30 cellular contexts compared by ENCODE assay signal in the genomic region with DNA sequence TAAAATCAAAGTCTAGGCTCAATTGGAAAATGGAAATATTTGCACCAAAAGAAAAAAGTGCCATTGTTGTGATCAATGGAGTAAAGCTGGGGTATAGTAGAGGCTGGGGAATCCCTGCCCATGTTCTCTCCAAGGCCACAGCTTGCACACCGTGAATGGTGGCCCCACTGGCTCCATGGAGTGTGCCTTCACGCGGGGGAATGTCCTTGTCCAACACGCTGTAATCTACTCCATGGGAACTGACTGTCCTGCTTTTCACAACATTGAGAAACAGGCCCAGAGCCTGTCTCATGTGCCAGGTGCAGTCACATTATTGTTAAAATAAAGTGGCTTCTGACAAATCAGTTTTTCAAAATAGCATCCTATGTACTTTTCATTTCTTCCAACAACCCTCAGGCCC. TPM values are rescaled to one million over a fixed set of nuclear protein-coding genes. Genes with fewer than 3 reads are reported as not detected.
"Had no signal": no experiment of that assay in that cellular context is flagged by ENCODE, and none has a peak within 500 bp of the region (broad histone marks: within the 10 kb centered on the region; RNA-seq: fewer than 3 reads in every experiment).

No MANE protein-coding gene starts in this region.

- ATAC-seq: activated T-cell treated with anti-CD3 and anti-CD28 coated beads, Interleukin-2, amount 50 U/mL, for 72 hours; K562; Panc1; Right ventricle myocardium inferior; T-cell had no signal

- H3K36me3 ChIP-seq: cardiac muscle cell had no signal

- H3K4me1 Mint-ChIP-seq: activated CD4-positive, alpha-beta T cell treated with anti-CD3 and anti-CD28 coated beads, Interleukin-2, amount 10 ng/mL, durations not matched to agents 7 days and 5 days; activated naive CD4-positive, alpha-beta T cell treated with anti-CD3 and anti-CD28 coated beads, Interleukin-2, amount 10 ng/mL, durations not matched to agents 7 days and 5 days; activated naive CD8-positive, alpha-beta T cell treated with anti-CD3 and anti-CD28 coated beads for 36 hours; T-cell had no signal

- H3K4me3 Mint-ChIP-seq: activated CD4-positive, alpha-beta memory T cell treated with anti-CD3 and anti-CD28 coated beads for 36 hours; activated CD4-positive, alpha-beta T cell treated with anti-CD3 and anti-CD28 coated beads, Interleukin-2, amount 10 ng/mL, durations not matched to agents 7 days and 5 days; activated naive CD4-positive, alpha-beta T cell treated with anti-CD3 and anti-CD28 coated beads, Interleukin-2, amount 10 ng/mL, durations not matched to agents 7 days and 5 days; activated naive CD8-positive, alpha-beta T cell treated with anti-CD3 and anti-CD28 coated beads for 36 hours; activated T-cell treated with anti-CD3 and anti-CD28 coated beads, Interleukin-2, amount 50 U/mL, for 72 hours; T-cell had no signal

- FAIRE-seq: K562 had no signal

- H3K9me3 Mint-ChIP-seq: activated CD4-positive, alpha-beta memory T cell treated with anti-CD3 and anti-CD28 coated beads for 36 hours; activated CD4-positive, alpha-beta T cell treated with anti-CD3 and anti-CD28 coated beads, Interleukin-2, amount 10 ng/mL, durations not matched to agents 7 days and 5 days; activated naive CD4-positive, alpha-beta T cell treated with anti-CD3 and anti-CD28 coated beads, Interleukin-2, amount 10 ng/mL, durations not matched to agents 7 days and 5 days; activated T-cell treated with anti-CD3 and anti-CD28 coated beads, Interleukin-2, amount 50 U/mL, for 72 hours; activated T-helper 2 cell treated with anti-CD3 and anti-CD28 coated beads, Interferon-gamma antibody, Interleukin-2, Interleukin-4, amounts not matched to agents 10 μg/mL and 5 μg/mL and 100 μg/mL, durations not matched to agents 14 hours and 24 hours and 36 hours had no signal

- H3K36me3 Mint-ChIP-seq: activated CD4-positive, alpha-beta memory T cell treated with anti-CD3 and anti-CD28 coated beads for 36 hours; activated naive CD4-positive, alpha-beta T cell treated with anti-CD3 and anti-CD28 coated beads, Interleukin-2, amount 10 ng/mL, durations not matched to agents 7 days and 5 days; activated naive CD8-positive, alpha-beta T cell treated with anti-CD3 and anti-CD28 coated beads for 36 hours; T-cell had no signal

- H3K4me3 ChIP-seq: cardiac muscle cell, K562, SK-N-MC had no signal

- H3K27ac ChIP-seq: brain microvascular endothelial cell, cardiac muscle cell, SK-N-MC, VCaP had no signal

- H3K27me3 Mint-ChIP-seq: activated naive CD8-positive, alpha-beta T cell treated with anti-CD3 and anti-CD28 coated beads for 36 hours; T-cell had no signal

- DNase-seq: activated CD4-positive, alpha-beta memory T cell treated with anti-CD3 and anti-CD28 coated beads for 36 hours; activated CD4-positive, alpha-beta T cell treated with anti-CD3 and anti-CD28 coated beads, Interleukin-2, amount 10 ng/mL, durations not matched to agents 7 days and 5 days; activated CD4-positive, CD25-positive, alpha-beta regulatory T cell; activated CD8-positive, alpha-beta memory T cell treated with anti-CD3 and anti-CD28 coated beads, Interleukin-2, amount 50 U/mL, for 4 hours; activated gamma-delta T cell treated with Interleukin-2 at 50 U/mL for 16 hours; activated naive CD4-positive, alpha-beta T cell treated with anti-CD3 and anti-CD28 coated beads, Interleukin-2, amount 10 ng/mL, durations not matched to agents 7 days and 5 days; activated naive CD8-positive, alpha-beta T cell treated with anti-CD3 and anti-CD28 coated beads for 36 hours; activated T-cell treated with anti-CD3 and anti-CD28 coated beads, Interleukin-2, amount 50 U/mL, for 72 hours; brain microvascular endothelial cell; Karpas-422; MM.1S; NCI-H1105 treated with DMSO at 0.1 percent for 48 hours; NCI-H146; NCI-H1930; NCI-H2107; NCI-H2171 treated with DMSO at 0.1 percent for 48 hours; NCI-H345; NCI-H510A; NCI-H526 treated with DMSO at 0.1 percent for 48 hours; NCI-H82; RPMI8226; T-cell had no signal

- H3K27ac Mint-ChIP-seq: activated CD4-positive, alpha-beta memory T cell treated with anti-CD3 and anti-CD28 coated beads for 36 hours; activated CD4-positive, alpha-beta T cell treated with anti-CD3 and anti-CD28 coated beads, Interleukin-2, amount 10 ng/mL, durations not matched to agents 7 days and 5 days; activated naive CD4-positive, alpha-beta T cell treated with anti-CD3 and anti-CD28 coated beads, Interleukin-2, amount 10 ng/mL, durations not matched to agents 7 days and 5 days; activated naive CD8-positive, alpha-beta T cell treated with anti-CD3 and anti-CD28 coated beads for 36 hours; activated T-cell treated with anti-CD3 and anti-CD28 coated beads, Interleukin-2, amount 50 U/mL, for 72 hours; activated T-helper 2 cell treated with anti-CD3 and anti-CD28 coated beads, Interferon-gamma antibody, Interleukin-2, Interleukin-4, amounts not matched to agents 10 μg/mL and 5 μg/mL and 100 μg/mL, durations not matched to agents 14 hours and 24 hours and 36 hours; T-cell had no signal

- H3K27me3 ChIP-seq: brain microvascular endothelial cell, cardiac muscle cell had no signal

RNA-seq across cellular contexts. Expression of a gene that starts 33.1 kb away (rescaled TPM):
- total RNA-seq: OCI-LY7 had no signal
